In the genomic region with DNA sequence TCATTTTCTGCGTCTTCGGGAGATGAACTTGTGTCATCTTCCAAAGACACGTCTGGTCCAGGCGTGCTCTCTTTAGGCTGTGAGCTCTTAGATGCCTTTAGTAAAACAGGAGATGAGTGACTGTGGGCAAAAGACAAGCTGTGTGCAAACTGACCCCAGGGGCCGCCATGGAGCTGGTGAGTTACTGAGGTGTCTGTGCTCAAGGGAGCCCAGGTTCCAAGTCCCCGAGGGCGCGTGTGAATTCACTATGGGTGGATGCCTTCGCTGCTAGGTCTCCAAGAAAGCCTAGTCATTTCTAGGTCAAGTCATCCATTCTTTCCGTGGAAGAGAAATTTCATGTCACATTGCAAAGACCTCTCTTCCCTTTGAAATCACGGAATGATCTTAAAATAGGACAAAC, we compare ENCODE assay signal across 29 cellular contexts.
"Had no signal": no experiment of that assay in that cellular context is flagged by ENCODE, and none has a peak within 500 bp of the region (broad histone marks: within the 10 kb centered on the region; RNA-seq: fewer than 3 reads in every experiment).

No MANE protein-coding gene starts in this region.

- H3K9me3 Mint-ChIP-seq: activated CD4-positive, alpha-beta T cell treated with anti-CD3 and anti-CD28 coated beads, Interleukin-2, amount 10 ng/mL, durations not matched to agents 24 days and 14 days; activated CD8-positive, alpha-beta T cell treated with anti-CD3 and anti-CD28 coated beads for 36 hours; activated naive CD4-positive, alpha-beta T cell treated with anti-CD3 and anti-CD28 coated beads, Interleukin-2, amount 50 U/mL, for 72 hours; activated T-cell treated with anti-CD3 and anti-CD28 coated beads, Interleukin-2, amount 50 U/mL, for 72 hours; activated T-helper 17 cell treated with anti-CD3 and anti-CD28 coated beads, Interleukin-2, amount 50 U/mL, for 72 hours; T-helper 1 cell treated with Interleukin-12 subunit alpha and Interleukin-12 subunit beta and Interleukin-4 antibody, amounts not matched to agents 30 μg/mL and 1 μg/mL, for 36 hours; T-helper 2 cell treated with Interferon-gamma antibody and Interleukin-4, amounts not matched to agents 5 μg/mL and 100 μg/mL, for 36 hours had no signal

- ATAC-seq: activated CD8-positive, alpha-beta T cell treated with anti-CD3 and anti-CD28 coated beads for 36 hours; activated naive CD4-positive, alpha-beta T cell treated with anti-CD3 and anti-CD28 coated beads, Interleukin-2, amount 50 U/mL, for 72 hours; activated T-cell treated with anti-CD3 and anti-CD28 coated beads, Interleukin-2, amount 50 U/mL, for 72 hours; activated T-helper 17 cell treated with anti-CD3 and anti-CD28 coated beads, Interleukin-2, amount 50 U/mL, for 72 hours; body of pancreas; K562; Panc1 had no signal

- H3K9me3 ChIP-seq: adrenal gland, body of pancreas, breast epithelium, MG63, SJSA1, SK-N-SH had no signal

- H3K27me3 Mint-ChIP-seq: activated CD4-positive, alpha-beta T cell treated with anti-CD3 and anti-CD28 coated beads, Interleukin-2, amount 10 ng/mL, durations not matched to agents 24 days and 14 days; activated CD8-positive, alpha-beta T cell treated with anti-CD3 and anti-CD28 coated beads for 36 hours; activated T-helper 17 cell treated with anti-CD3 and anti-CD28 coated beads, Interleukin-2, amount 50 U/mL, for 72 hours had no signal

- H3K27ac Mint-ChIP-seq: activated CD4-positive, alpha-beta T cell treated with anti-CD3 and anti-CD28 coated beads, Interleukin-2, amount 10 ng/mL, durations not matched to agents 24 days and 14 days; activated CD8-positive, alpha-beta T cell treated with anti-CD3 and anti-CD28 coated beads for 36 hours; activated T-cell treated with anti-CD3 and anti-CD28 coated beads, Interleukin-2, amount 50 U/mL, for 72 hours; T-helper 1 cell treated with Interleukin-12 subunit alpha and Interleukin-12 subunit beta and Interleukin-4 antibody, amounts not matched to agents 30 μg/mL and 1 μg/mL, for 36 hours had no signal

- H3K36me3 Mint-ChIP-seq: activated naive CD4-positive, alpha-beta T cell treated with anti-CD3 and anti-CD28 coated beads, Interleukin-2, amount 50 U/mL, for 72 hours had no signal

- H3K9ac ChIP-seq: SK-N-SH had no signal

- H3K36me3 ChIP-seq: adrenal gland, breast epithelium had no signal

- H3K4me3 ChIP-seq: adrenal gland, body of pancreas, breast epithelium, K562, MG63, SJSA1 had no signal

- H3K27ac ChIP-seq: adrenal gland, body of pancreas, breast epithelium, SJSA1 had no signal

- H3K27me3 ChIP-seq: adrenal gland, body of pancreas, breast epithelium, MG63 had no signal

- DNase-seq: activated CD4-positive, alpha-beta T cell treated with anti-CD3 and anti-CD28 coated beads, Interleukin-2, amount 10 ng/mL, durations not matched to agents 24 days and 14 days; activated CD4-positive, alpha-beta T cell treated with anti-CD3 and anti-CD28 coated beads, Interleukin-2, amount 50 U/mL, for 4 hours; activated CD8-positive, alpha-beta T cell treated with anti-CD3 and anti-CD28 coated beads for 36 hours; activated effector memory CD4-positive, alpha-beta T cell treated with anti-CD3 and anti-CD28 coated beads, Interleukin-2, amount 50 U/mL, for 16 hours; activated naive CD4-positive, alpha-beta T cell treated with Interleukin-2 at 50 U/mL for 16 hours; activated T-cell treated with anti-CD3 and anti-CD28 coated beads, Interleukin-2, amount 50 U/mL, for 1 hour; activated T-cell treated with anti-CD3 and anti-CD28 coated beads, Interleukin-2, amount 50 U/mL, for 72 hours; adrenal gland; body of pancreas; Kasumi-1; MG63; NCI-H1092 treated with DMSO at 0.1 percent for 48 hours; NCI-H1417; NCI-H146; NCI-H187 treated with DMSO at 0.1 percent for 48 hours; NCI-H2081 treated with DMSO at 0.1 percent for 48 hours; NCI-H226; NCI-H446 treated with DMSO at 0.1 percent for 48 hours; NCI-H524 treated with DMSO at 0.1 percent for 48 hours; SHP77; SK-N-SH had no signal

- H3K4me2 ChIP-seq: SK-N-SH had no signal

- H3K4me3 Mint-ChIP-seq: T-helper 1 cell treated with Interleukin-12 subunit alpha and Interleukin-12 subunit beta and Interleukin-4 antibody, amounts not matched to agents 30 μg/mL and 1 μg/mL, for 36 hours had no signal

- H3K4me1 ChIP-seq: adrenal gland, breast epithelium had no signal
